Comparison of ENCODE assay signal across 1 cellular context in the genomic region with DNA sequence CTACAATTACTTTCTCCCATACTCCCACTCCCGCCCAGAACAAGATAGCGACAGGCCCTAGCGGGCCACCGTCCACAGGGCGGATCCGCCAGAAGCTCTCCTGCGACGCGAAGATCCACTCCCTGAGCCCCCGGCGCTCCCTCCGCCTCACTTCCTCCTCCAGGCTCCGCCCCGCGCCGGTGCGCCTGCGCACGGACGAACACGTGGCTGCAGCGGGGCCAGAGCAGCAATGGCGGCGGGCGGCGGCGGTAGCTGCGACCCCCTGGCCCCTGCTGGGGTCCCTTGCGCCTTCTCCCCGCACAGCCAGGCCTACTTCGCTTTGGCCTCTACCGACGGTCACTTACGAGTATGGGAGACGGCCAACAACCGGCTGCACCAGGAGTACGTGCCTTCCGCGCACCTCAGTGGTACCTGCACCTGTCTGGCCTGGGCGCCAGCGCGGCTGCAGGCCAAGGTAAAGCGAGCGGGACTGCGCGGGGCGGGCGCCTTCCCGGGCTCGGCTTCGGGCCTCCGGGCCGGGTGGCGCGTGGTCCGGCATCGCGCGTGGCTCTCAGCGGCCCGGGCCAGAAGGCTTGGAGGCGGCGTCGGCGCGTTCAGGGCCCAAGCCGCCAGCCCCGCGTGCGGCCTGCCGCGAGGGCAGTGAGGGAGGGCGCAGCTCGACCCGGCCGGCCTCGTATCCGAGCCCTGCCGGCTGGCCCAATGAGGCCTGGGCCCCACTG.
TF ChIP-seq lines count a peak whose summit lies in the region.

A gene with protein sequence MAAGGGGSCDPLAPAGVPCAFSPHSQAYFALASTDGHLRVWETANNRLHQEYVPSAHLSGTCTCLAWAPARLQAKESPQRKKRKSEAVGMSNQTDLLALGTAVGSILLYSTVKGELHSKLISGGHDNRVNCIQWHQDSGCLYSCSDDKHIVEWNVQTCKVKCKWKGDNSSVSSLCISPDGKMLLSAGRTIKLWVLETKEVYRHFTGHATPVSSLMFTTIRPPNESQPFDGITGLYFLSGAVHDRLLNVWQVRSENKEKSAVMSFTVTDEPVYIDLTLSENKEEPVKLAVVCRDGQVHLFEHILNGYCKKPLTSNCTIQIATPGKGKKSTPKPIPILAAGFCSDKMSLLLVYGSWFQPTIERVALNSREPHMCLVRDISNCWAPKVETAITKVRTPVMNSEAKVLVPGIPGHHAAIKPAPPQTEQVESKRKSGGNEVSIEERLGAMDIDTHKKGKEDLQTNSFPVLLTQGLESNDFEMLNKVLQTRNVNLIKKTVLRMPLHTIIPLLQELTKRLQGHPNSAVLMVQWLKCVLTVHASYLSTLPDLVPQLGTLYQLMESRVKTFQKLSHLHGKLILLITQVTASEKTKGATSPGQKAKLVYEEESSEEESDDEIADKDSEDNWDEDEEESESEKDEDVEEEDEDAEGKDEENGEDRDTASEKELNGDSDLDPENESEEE (plus strand): TSS at position 198 of the 719 bp plus-strand sequence. CDS start 32 bp downstream, at position 230.

TF ChIP-seq in HEK293, 187 proteins besides CTCF, POLR2A, EP300 and RAD21 (continued from another document):
- TF ChIP-seq, protein P1, sequence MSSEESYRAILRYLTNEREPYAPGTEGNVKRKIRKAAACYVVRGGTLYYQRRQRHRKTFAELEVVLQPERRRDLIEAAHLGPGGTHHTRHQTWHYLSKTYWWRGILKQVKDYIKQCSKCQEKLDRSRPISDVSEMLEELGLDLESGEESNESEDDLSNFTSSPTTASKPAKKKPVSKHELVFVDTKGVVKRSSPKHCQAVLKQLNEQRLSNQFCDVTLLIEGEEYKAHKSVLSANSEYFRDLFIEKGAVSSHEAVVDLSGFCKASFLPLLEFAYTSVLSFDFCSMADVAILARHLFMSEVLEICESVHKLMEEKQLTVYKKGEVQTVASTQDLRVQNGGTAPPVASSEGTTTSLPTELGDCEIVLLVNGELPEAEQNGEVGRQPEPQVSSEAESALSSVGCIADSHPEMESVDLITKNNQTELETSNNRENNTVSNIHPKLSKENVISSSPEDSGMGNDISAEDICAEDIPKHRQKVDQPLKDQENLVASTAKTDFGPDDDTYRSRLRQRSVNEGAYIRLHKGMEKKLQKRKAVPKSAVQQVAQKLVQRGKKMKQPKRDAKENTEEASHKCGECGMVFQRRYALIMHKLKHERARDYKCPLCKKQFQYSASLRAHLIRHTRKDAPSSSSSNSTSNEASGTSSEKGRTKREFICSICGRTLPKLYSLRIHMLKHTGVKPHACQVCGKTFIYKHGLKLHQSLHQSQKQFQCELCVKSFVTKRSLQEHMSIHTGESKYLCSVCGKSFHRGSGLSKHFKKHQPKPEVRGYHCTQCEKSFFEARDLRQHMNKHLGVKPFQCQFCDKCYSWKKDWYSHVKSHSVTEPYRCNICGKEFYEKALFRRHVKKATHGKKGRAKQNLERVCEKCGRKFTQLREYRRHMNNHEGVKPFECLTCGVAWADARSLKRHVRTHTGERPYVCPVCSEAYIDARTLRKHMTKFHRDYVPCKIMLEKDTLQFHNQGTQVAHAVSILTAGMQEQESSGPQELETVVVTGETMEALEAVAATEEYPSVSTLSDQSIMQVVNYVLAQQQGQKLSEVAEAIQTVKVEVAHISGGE (tag by site-specific recombination; conservative IDR thresholded peaks at IDR 0.05; ENCODE audit: low read depth) = peak; percentile 32; the same call in 1 of the 2 replicates
